ENCODE assay signal across 15 cellular contexts in the genomic region with DNA sequence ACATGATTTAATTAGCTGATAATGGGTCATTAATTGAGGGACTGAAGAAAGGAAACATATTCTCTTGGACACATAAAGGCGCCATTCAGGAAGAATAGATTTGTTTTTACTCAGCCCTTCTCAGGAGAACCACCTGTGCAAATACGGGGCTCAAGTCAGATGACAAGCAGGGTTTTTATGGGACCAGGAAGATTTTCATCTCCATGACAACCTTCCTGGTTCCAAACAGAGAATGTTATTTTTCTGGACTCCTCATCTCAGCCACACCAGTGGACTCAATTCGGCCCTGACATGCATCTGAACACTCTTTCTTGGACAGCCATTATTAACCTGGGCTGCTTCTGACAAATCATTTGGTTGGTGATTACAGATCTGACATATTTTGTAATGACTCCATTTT.
DNase-seq lines count a peak whose midpoint lies in the region; FAIRE-seq and TF ChIP-seq lines count a peak whose summit lies in the region.
"Had no signal": no experiment of that assay in that cellular context is flagged by ENCODE, and none has a peak within 500 bp of the region (broad histone marks: within the 10 kb centered on the region; RNA-seq: fewer than 3 reads in every experiment).

No MANE protein-coding gene starts in this region.

- H3K27me3 ChIP-seq in endocrine pancreas (ENCODE audit: control insufficient read depth, insufficient read depth, low read length), result no peaks in the 10 kb centered on the region
- no peaks in the 10 kb centered on the region for H3K27me3 ChIP-seq in small intestine (ENCODE audit: control insufficient read depth in 2 of 2, insufficient read depth in 2 of 2, low read length in 2 of 2)

- 15 to 46% (median 29%) methylated on average over 3 of the region's 3 CpGs for WGBS in small intestine, 3 donors

- DNase-seq in NCI-H1417 (lab: John Stamatoyannopoulos, UW) (peak; percentile 28 to 94 (median 69)), NCI-H1417 treated with DMSO at 0.1 percent for 48 hours (lab: John Stamatoyannopoulos, UW) (no peak), NCI-H2196 treated with DMSO at 0.1 percent for 48 hours (lab: John Stamatoyannopoulos, UW; ENCODE audit: unreplicated experiment) (peak; percentile 32), small intestine (peak; percentile 31), H54 (ENCODE audit: insufficient read length, low spot score) (no peak), NCI-H128 (lab: John Stamatoyannopoulos, UW; ENCODE audit: unreplicated experiment) (no peak), frontal cortex (ENCODE audit: low spot score in 2 of 2) (no peak)
- DNase-seq: activated CD4-positive, alpha-beta T cell treated with anti-CD3 and anti-CD28 coated beads for 48 hours; anterior cingulate cortex; CD4-positive, alpha-beta memory T cell; islet precursor cell; MV-4-11; naive B cell had no signal

- no peaks in the 10 kb centered on the region for H3K9me3 ChIP-seq in endocrine pancreas (ENCODE audit: control insufficient read depth, low read length)
- H3K9me3 ChIP-seq in small intestine (ENCODE audit: control insufficient read depth, low read depth), result no peaks in the 10 kb centered on the region

- no peak overlapping the region for H3K27ac ChIP-seq in small intestine (ENCODE audit: low read depth in 1 of 2, low read length in 1 of 2)
- H3K27ac ChIP-seq: 22Rv1 had no signal

- no peak for TF ChIP-seq POLR2A in H54 (IDR thresholded peaks at IDR 0.05; ENCODE audit: low read depth, low read length)

- no peak for FAIRE-seq in small intestine (lab: Jason Lieb, UNC)
- FAIRE-seq in H54 (lab: Jason Lieb, UNC), result no peak
- FAIRE-seq in frontal cortex (lab: Jason Lieb, UNC), result no peak

- peak overlapping the region; percentile 79 for H3K4me3 ChIP-seq in endocrine pancreas (ENCODE audit: control insufficient read depth, insufficient read depth, low read length)
- H3K4me3 ChIP-seq in small intestine (ENCODE audit: low read depth in 1 of 2, low read length in 2 of 2), result no peak overlapping the region

- H3K36me3 ChIP-seq in endocrine pancreas (ENCODE audit: control insufficient read depth, insufficient read depth, low read length), result no peaks in the 10 kb centered on the region
- H3K36me3 ChIP-seq in small intestine (ENCODE audit: control insufficient read depth in 2 of 2, insufficient read depth in 2 of 2, low read length in 2 of 2), result no peaks in the 10 kb centered on the region

- peaks cover 22% of the 10 kb centered on the region for H3K4me1 ChIP-seq in endocrine pancreas (ENCODE audit: control insufficient read depth, insufficient read depth, low read length)
- H3K4me1 ChIP-seq in small intestine (ENCODE audit: control insufficient read depth in 2 of 2, insufficient read depth in 1 of 2, low read depth in 1 of 2, low read length in 1 of 2), result peaks cover 0 to 2% of the 10 kb centered on the region in 2 donors

- H3K9ac ChIP-seq in endocrine pancreas (ENCODE audit: control insufficient read depth, insufficient read depth, low read length), result no peak overlapping the region

Comparison
In these comparisons a context has a peak if more than half of its experiments do, and no peak if none do; other contexts are left out.
1. DNase-seq: peak in NCI-H1417 (3 of 3), NCI-H2196 treated with DMSO at 0.1 percent for 48 hours (single experiment) and small intestine (single experiment); none in NCI-H1417 treated with DMSO at 0.1 percent for 48 hours (single experiment), H54 (single experiment), NCI-H128 (single experiment) and frontal cortex (0 of 2).